10 cellular contexts compared by ENCODE assay signal in the genomic region with DNA sequence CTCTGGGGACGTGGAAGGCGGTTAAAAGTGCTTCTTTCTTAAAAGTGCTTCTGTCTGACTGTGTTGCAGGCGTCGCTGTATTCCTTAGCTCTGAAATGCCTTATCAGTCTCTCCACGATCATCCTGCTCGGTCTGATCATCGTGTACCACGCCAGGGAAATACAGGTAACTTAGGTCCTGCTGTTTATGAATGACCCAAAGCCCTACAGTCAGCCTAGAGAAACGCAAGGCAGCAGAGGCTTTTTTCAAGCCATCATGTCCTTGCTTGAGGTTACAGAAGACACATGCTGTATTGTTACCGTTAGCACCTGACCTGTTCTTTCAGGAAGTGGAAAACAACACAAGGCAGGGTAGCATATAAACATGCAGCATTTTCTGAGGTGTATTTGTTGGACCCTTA. TPM values are rescaled to one million over a fixed set of nuclear protein-coding genes. Genes with fewer than 3 reads are reported as not detected.
A peak's percentile ranks its signal among the peaks of the same experiment; 100 is the strongest.
DNase-seq lines count a peak whose midpoint lies in the region; ATAC-seq and TF ChIP-seq lines count a peak whose summit lies in the region.
"Had no signal": no experiment of that assay in that cellular context is flagged by ENCODE, and none has a peak within 500 bp of the region (broad histone marks: within the 10 kb centered on the region; RNA-seq: fewer than 3 reads in every experiment).

No MANE protein-coding gene starts in this region.

- no peaks in the 10 kb centered on the region for H3K4me1 Mint-ChIP-seq in T-helper 2 cell treated with Interferon-gamma antibody and Interleukin-4, amounts not matched to agents 5 μg/mL and 100 μg/mL, for 36 hours (ENCODE audit: low read depth)
- H3K4me1 Mint-ChIP-seq in activated CD8-positive, alpha-beta T cell treated with anti-CD3 and anti-CD28 coated beads, Interleukin-2, amount 10 ng/mL, durations not matched to agents 7 days and 5 days (ENCODE audit: low read depth): peaks cover 4% of the 10 kb centered on the region

- WGBS in smooth muscle cell (ENCODE audit: low lambda C conversion rate): 3% methylated on average over 10 of the region's 10 CpGs

- H3K36me3 Mint-ChIP-seq in T-helper 2 cell treated with Interferon-gamma antibody and Interleukin-4, amounts not matched to agents 5 μg/mL and 100 μg/mL, for 36 hours (ENCODE audit: low read depth): no peaks in the 10 kb centered on the region
- H3K36me3 Mint-ChIP-seq in activated CD8-positive, alpha-beta T cell treated with anti-CD3 and anti-CD28 coated beads, Interleukin-2, amount 10 ng/mL, durations not matched to agents 7 days and 5 days (ENCODE audit: low read depth): no peaks in the 10 kb centered on the region
- H3K36me3 Mint-ChIP-seq: naive thymus-derived CD4-positive, alpha-beta T cell had no signal

- H3K4me2 ChIP-seq in smooth muscle cell: peak overlapping the region; percentile 96

- POLR2A ChIA-PET in activated CD8-positive, alpha-beta T cell treated with anti-CD3 and anti-CD28 coated beads, Interleukin-2, amount 10 ng/mL, durations not matched to agents 7 days and 5 days (lab: Charles Lee): no interaction called here

- H3K27ac Mint-ChIP-seq in T-helper 2 cell treated with Interferon-gamma antibody and Interleukin-4, amounts not matched to agents 5 μg/mL and 100 μg/mL, for 36 hours: peak overlapping the region; percentile 62
- no peak overlapping the region for H3K27ac Mint-ChIP-seq in activated CD8-positive, alpha-beta T cell treated with anti-CD3 and anti-CD28 coated beads, Interleukin-2, amount 10 ng/mL, durations not matched to agents 7 days and 5 days

- H3K79me2 ChIP-seq in smooth muscle cell (ENCODE audit: low read depth): no peaks in the 10 kb centered on the region

- H4K20me1 ChIP-seq in smooth muscle cell (ENCODE audit: low read depth): no peaks in the 10 kb centered on the region

- DNase-seq in T-helper 2 cell treated with Interferon-gamma antibody and Interleukin-4, amounts not matched to agents 5 μg/mL and 100 μg/mL, for 36 hours (ENCODE audit: low spot score): no peak
- DNase-seq in T-helper 2 cell: no peak
- DNase-seq in NCI-H526 (lab: John Stamatoyannopoulos, UW): peak; percentile 26 to 55
- DNase-seq in smooth muscle cell (lab: John Stamatoyannopoulos, UW; ENCODE audit: unreplicated experiment): no peak
- no peak for DNase-seq in activated CD8-positive, alpha-beta T cell treated with anti-CD3 and anti-CD28 coated beads, Interleukin-2, amount 10 ng/mL, durations not matched to agents 7 days and 5 days
- DNase-seq in NCI-H510A (lab: John Stamatoyannopoulos, UW): no peak
- no peak for DNase-seq in OCI-M2 (lab: John Stamatoyannopoulos, UW; ENCODE audit: unreplicated experiment)
- DNase-seq: naive thymus-derived CD4-positive, alpha-beta T cell had no signal

- no peak overlapping the region for H2AFZ ChIP-seq in smooth muscle cell (ENCODE audit: low read depth)

- CTCF ChIA-PET in activated CD8-positive, alpha-beta T cell treated with anti-CD3 and anti-CD28 coated beads, Interleukin-2, amount 10 ng/mL, durations not matched to agents 7 days and 5 days (lab: Charles Lee): no interaction called here

- no peak overlapping the region for H3K4me3 Mint-ChIP-seq in T-helper 2 cell treated with Interferon-gamma antibody and Interleukin-4, amounts not matched to agents 5 μg/mL and 100 μg/mL, for 36 hours
- H3K4me3 Mint-ChIP-seq in activated CD8-positive, alpha-beta T cell treated with anti-CD3 and anti-CD28 coated beads, Interleukin-2, amount 10 ng/mL, durations not matched to agents 7 days and 5 days: no peak overlapping the region

- H3K36me3 ChIP-seq in iPS-15b (ENCODE audit: control insufficient read depth, insufficient read depth, low read length) (no peaks in the 10 kb centered on the region), smooth muscle cell (ENCODE audit: low read depth) (no peaks in the 10 kb centered on the region)
- H3K36me3 ChIP-seq: HAP-1 had no signal

- H3K27me3 Mint-ChIP-seq in T-helper 2 cell treated with Interferon-gamma antibody and Interleukin-4, amounts not matched to agents 5 μg/mL and 100 μg/mL, for 36 hours (ENCODE audit: low read depth): peaks cover 48% of the 10 kb centered on the region
- H3K27me3 Mint-ChIP-seq in activated CD8-positive, alpha-beta T cell treated with anti-CD3 and anti-CD28 coated beads, Interleukin-2, amount 10 ng/mL, durations not matched to agents 7 days and 5 days (ENCODE audit: low read depth): peaks cover 41% of the 10 kb centered on the region

- H3F3A ChIP-seq in smooth muscle cell (ENCODE audit: low read depth): no peaks in the 10 kb centered on the region

- H3K27me3 ChIP-seq in iPS-15b (ENCODE audit: control insufficient read depth, insufficient read depth, low read length): no peaks in the 10 kb centered on the region
- peaks cover 65% of the 10 kb centered on the region for H3K27me3 ChIP-seq in smooth muscle cell (ENCODE audit: low read depth)

- H3K4me1 ChIP-seq in iPS-15b (ENCODE audit: control insufficient read depth, insufficient read depth, low read length) (peaks cover 6% of the 10 kb centered on the region), smooth muscle cell (ENCODE audit: low read depth) (peaks cover 8% of the 10 kb centered on the region)
- H3K4me1 ChIP-seq: HAP-1 had no signal

- no peak for TF ChIP-seq CTCF in smooth muscle cell (IDR thresholded peaks at IDR 0.05; ENCODE audit: borderline replicate concordance, insufficient read depth, poor library complexity, severe bottlenecking)

- H3K4me3 ChIP-seq in iPS-15b (ENCODE audit: low read depth, low read length) (peak overlapping the region; percentile 88), smooth muscle cell (peak overlapping the region; percentile 63)
- H3K4me3 ChIP-seq: HAP-1 had no signal

- ATAC-seq in activated CD8-positive, alpha-beta T cell treated with anti-CD3 and anti-CD28 coated beads, Interleukin-2, amount 10 ng/mL, durations not matched to agents 7 days and 5 days: no peak
- ATAC-seq: naive thymus-derived CD4-positive, alpha-beta T cell had no signal

- H3K27ac ChIP-seq in smooth muscle cell (ENCODE audit: low read depth): no peak overlapping the region

- H3K9ac ChIP-seq in iPS-15b (ENCODE audit: low read depth, low read length) (peak overlapping the region; percentile 47), smooth muscle cell (ENCODE audit: low read depth) (no peak overlapping the region)

- no peaks in the 10 kb centered on the region for H3K9me3 Mint-ChIP-seq in T-helper 2 cell treated with Interferon-gamma antibody and Interleukin-4, amounts not matched to agents 5 μg/mL and 100 μg/mL, for 36 hours
- no peaks in the 10 kb centered on the region for H3K9me3 Mint-ChIP-seq in activated CD8-positive, alpha-beta T cell treated with anti-CD3 and anti-CD28 coated beads, Interleukin-2, amount 10 ng/mL, durations not matched to agents 7 days and 5 days (ENCODE audit: insufficient read depth)

- no peaks in the 10 kb centered on the region for H3K9me3 ChIP-seq in iPS-15b (ENCODE audit: control insufficient read depth, insufficient read depth, low read length)
- H3K9me3 ChIP-seq in smooth muscle cell (replicated peaks; ENCODE audit: low read depth): no peaks in the 10 kb centered on the region
- H3K9me3 ChIP-seq: HAP-1 had no signal

RNA-seq across cellular contexts. Expression of a gene that starts 2.0 kb away (rescaled TPM):
- total RNA-seq in smooth muscle cell: 3.2 and 4.3 TPM in 2 replicates
- 3.8 and 8.0 TPM in 2 replicates for polyA plus RNA-seq in smooth muscle cell
- total RNA-seq in activated CD8-positive, alpha-beta T cell treated with anti-CD3 and anti-CD28 coated beads, Interleukin-2, amount 10 ng/mL, durations not matched to agents 7 days and 5 days: not detected
- total RNA-seq: naive thymus-derived CD4-positive, alpha-beta T cell had no signal
- polyA plus RNA-seq: naive thymus-derived CD4-positive, alpha-beta T cell had no signal

Comparison
In these comparisons a context has a peak if more than half of its experiments do, and no peak if none do; other contexts are left out.
1. DNase-seq: peak in NCI-H526 (2 of 2); none in T-helper 2 cell treated with Interferon-gamma antibody and Interleukin-4, amounts not matched to agents 5 μg/mL and 100 μg/mL, for 36 hours (single experiment), T-helper 2 cell (0 of 5), smooth muscle cell (single experiment), activated CD8-positive, alpha-beta T cell treated with anti-CD3 and anti-CD28 coated beads, Interleukin-2, amount 10 ng/mL, durations not matched to agents 7 days and 5 days (single experiment), NCI-H510A (single experiment) and OCI-M2 (single experiment).